In the genomic region with DNA sequence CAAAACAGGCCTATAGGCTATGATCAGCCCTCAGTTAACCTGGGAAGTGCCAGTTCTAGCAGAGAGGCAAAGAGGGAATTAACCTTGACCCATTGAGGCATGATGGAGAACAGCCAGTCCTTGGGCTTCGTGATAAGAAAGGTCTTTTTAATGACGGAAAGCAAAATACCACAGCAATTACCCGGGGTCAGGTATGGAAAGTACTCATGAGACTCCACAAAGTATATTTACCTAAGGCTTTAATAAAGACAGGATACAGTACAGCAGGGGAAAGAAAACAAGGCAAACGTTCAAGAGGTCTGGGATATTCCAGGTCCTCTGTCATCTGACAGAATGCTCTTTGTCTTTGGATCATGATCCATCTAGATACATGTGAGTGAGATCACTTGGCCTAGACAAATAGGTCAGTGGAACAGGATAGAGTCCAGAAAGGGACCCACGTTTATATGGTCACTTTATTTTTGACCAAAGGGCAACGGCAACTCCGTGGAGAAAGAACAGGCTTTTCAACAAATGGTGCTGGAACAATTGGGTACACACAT, we compare ENCODE assay signal across 1 cellular context.
A peak's percentile ranks its signal among the peaks of the same experiment; 100 is the strongest.
TF ChIP-seq lines count a peak whose summit lies in the region.

No MANE protein-coding gene starts in this region.

TF ChIP-seq in HepG2, 621 proteins besides CTCF, POLR2A, EP300 and RAD21 (continued from another document and continues in another):
- TF ChIP-seq, protein P1, sequence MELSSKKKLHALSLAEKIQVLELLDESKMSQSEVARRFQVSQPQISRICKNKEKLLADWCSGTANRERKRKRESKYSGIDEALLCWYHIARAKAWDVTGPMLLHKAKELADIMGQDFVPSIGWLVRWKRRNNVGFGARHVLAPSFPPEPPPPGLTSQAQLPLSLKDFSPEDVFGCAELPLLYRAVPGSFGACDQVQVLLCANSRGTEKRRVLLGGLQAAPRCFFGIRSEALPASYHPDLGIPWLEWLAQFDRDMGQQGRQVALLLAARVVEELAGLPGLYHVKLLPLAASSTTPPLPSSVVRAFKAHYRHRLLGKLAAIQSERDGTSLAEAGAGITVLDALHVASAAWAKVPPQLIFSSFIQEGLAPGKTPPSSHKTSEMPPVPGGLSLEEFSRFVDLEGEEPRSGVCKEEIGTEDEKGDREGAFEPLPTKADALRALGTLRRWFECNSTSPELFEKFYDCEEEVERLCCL (CRISPR knock-in tag; IDR thresholded peaks at IDR 0.05; ENCODE audit: borderline replicate concordance) = no peak; the same call in 1 of the 2 replicates
- TF ChIP-seq, protein P2, sequence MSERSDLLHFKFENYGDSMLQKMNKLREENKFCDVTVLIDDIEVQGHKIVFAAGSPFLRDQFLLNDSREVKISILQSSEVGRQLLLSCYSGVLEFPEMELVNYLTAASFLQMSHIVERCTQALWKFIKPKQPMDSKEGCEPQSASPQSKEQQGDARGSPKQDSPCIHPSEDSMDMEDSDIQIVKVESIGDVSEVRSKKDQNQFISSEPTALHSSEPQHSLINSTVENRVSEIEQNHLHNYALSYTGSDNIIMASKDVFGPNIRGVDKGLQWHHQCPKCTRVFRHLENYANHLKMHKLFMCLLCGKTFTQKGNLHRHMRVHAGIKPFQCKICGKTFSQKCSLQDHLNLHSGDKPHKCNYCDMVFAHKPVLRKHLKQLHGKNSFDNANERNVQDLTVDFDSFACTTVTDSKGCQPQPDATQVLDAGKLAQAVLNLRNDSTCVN (CRISPR knock-in tag; IDR thresholded peaks at IDR 0.05; ENCODE audit: borderline replicate concordance) = peak; percentile 100
- TF ChIP-seq, protein P3, sequence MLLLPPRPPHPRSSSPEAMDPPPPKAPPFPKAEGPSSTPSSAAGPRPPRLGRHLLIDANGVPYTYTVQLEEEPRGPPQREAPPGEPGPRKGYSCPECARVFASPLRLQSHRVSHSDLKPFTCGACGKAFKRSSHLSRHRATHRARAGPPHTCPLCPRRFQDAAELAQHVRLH (CRISPR knock-in tag; IDR thresholded peaks at IDR 0.05; ENCODE audit: borderline replicate concordance, low read depth) = no peak; the same call in 1 of the 2 replicates
- 0 out of 2 replicates have a peak, but pooled peaks have one; percentile 15 for TF ChIP-seq PHF8 (CRISPR knock-in tag; IDR thresholded peaks at IDR 0.05)
- TF ChIP-seq, protein P4, sequence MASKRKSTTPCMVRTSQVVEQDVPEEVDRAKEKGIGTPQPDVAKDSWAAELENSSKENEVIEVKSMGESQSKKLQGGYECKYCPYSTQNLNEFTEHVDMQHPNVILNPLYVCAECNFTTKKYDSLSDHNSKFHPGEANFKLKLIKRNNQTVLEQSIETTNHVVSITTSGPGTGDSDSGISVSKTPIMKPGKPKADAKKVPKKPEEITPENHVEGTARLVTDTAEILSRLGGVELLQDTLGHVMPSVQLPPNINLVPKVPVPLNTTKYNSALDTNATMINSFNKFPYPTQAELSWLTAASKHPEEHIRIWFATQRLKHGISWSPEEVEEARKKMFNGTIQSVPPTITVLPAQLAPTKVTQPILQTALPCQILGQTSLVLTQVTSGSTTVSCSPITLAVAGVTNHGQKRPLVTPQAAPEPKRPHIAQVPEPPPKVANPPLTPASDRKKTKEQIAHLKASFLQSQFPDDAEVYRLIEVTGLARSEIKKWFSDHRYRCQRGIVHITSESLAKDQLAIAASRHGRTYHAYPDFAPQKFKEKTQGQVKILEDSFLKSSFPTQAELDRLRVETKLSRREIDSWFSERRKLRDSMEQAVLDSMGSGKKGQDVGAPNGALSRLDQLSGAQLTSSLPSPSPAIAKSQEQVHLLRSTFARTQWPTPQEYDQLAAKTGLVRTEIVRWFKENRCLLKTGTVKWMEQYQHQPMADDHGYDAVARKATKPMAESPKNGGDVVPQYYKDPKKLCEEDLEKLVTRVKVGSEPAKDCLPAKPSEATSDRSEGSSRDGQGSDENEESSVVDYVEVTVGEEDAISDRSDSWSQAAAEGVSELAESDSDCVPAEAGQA (IDR thresholded peaks at IDR 0.05; ENCODE audit: low read depth) = no peak
- TF ChIP-seq, protein P4 (CRISPR knock-in tag; IDR thresholded peaks at IDR 0.05; ENCODE audit: borderline replicate concordance) = peak; percentile 85; the same call in 1 of the 2 replicates
- no peak for TF ChIP-seq ZNF343 (CRISPR knock-in tag; IDR thresholded peaks at IDR 0.05)
- peak in 1 of 2 experiments; percentile 60; a peak in 1 of 4 replicates for TF ChIP-seq KLF16 (CRISPR knock-in tag; IDR thresholded peaks at IDR 0.05)
- TF ChIP-seq ZNF782 (CRISPR knock-in tag; IDR thresholded peaks at IDR 0.05; ENCODE audit: borderline replicate concordance) = no peak
- TF ChIP-seq KDM5A (IDR thresholded peaks at IDR 0.05; ENCODE audit: borderline replicate concordance, low read length) = no peak
- TF ChIP-seq TOE1 (CRISPR knock-in tag; IDR thresholded peaks at IDR 0.05) = 0 out of 2 replicates have a peak, but pooled peaks have one; percentile 32
- TF ChIP-seq ESRRA (CRISPR knock-in tag; IDR thresholded peaks at IDR 0.05; ENCODE audit: low read depth) = peak; percentile 88
- peak; percentile 93 for TF ChIP-seq RCOR2 (CRISPR knock-in tag; IDR thresholded peaks at IDR 0.05)
- 0 out of 2 replicates have a peak, but pooled peaks have one; percentile 16 for TF ChIP-seq RBFOX2 (IDR thresholded peaks at IDR 0.05; ENCODE audit: low read depth, low read length)
- TF ChIP-seq, protein P5, sequence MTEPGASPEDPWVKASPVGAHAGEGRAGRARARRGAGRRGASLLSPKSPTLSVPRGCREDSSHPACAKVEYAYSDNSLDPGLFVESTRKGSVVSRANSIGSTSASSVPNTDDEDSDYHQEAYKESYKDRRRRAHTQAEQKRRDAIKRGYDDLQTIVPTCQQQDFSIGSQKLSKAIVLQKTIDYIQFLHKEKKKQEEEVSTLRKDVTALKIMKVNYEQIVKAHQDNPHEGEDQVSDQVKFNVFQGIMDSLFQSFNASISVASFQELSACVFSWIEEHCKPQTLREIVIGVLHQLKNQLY (CRISPR knock-in tag; IDR thresholded peaks at IDR 0.05) = peak; percentile 84
- TF ChIP-seq, protein P6, sequence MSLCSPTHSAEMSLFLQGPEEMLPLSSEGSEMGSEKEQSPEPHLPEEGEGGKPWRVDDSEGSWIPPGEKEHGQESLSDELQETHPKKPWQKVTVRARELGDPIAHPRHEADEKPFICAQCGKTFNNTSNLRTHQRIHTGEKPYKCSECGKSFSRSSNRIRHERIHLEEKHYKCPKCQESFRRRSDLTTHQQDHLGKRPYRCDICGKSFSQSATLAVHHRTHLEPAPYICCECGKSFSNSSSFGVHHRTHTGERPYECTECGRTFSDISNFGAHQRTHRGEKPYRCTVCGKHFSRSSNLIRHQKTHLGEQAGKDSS (CRISPR knock-in tag; IDR thresholded peaks at IDR 0.05; ENCODE audit: borderline replicate concordance, low read depth) = no peak
- no peak for TF ChIP-seq ZNF570 (CRISPR knock-in tag; IDR thresholded peaks at IDR 0.05; ENCODE audit: borderline replicate concordance)
- TF ChIP-seq, protein P7, sequence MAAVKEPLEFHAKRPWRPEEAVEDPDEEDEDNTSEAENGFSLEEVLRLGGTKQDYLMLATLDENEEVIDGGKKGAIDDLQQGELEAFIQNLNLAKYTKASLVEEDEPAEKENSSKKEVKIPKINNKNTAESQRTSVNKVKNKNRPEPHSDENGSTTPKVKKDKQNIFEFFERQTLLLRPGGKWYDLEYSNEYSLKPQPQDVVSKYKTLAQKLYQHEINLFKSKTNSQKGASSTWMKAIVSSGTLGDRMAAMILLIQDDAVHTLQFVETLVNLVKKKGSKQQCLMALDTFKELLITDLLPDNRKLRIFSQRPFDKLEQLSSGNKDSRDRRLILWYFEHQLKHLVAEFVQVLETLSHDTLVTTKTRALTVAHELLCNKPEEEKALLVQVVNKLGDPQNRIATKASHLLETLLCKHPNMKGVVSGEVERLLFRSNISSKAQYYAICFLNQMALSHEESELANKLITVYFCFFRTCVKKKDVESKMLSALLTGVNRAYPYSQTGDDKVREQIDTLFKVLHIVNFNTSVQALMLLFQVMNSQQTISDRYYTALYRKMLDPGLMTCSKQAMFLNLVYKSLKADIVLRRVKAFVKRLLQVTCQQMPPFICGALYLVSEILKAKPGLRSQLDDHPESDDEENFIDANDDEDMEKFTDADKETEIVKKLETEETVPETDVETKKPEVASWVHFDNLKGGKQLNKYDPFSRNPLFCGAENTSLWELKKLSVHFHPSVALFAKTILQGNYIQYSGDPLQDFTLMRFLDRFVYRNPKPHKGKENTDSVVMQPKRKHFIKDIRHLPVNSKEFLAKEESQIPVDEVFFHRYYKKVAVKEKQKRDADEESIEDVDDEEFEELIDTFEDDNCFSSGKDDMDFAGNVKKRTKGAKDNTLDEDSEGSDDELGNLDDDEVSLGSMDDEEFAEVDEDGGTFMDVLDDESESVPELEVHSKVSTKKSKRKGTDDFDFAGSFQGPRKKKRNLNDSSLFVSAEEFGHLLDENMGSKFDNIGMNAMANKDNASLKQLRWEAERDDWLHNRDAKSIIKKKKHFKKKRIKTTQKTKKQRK (IDR thresholded peaks at IDR 0.05; ENCODE audit: low read length) = no peak
- TF ChIP-seq, protein P8, sequence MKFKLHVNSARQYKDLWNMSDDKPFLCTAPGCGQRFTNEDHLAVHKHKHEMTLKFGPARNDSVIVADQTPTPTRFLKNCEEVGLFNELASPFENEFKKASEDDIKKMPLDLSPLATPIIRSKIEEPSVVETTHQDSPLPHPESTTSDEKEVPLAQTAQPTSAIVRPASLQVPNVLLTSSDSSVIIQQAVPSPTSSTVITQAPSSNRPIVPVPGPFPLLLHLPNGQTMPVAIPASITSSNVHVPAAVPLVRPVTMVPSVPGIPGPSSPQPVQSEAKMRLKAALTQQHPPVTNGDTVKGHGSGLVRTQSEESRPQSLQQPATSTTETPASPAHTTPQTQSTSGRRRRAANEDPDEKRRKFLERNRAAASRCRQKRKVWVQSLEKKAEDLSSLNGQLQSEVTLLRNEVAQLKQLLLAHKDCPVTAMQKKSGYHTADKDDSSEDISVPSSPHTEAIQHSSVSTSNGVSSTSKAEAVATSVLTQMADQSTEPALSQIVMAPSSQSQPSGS (CRISPR knock-in tag; IDR thresholded peaks at IDR 0.05) = peak; percentile 66
- TF ChIP-seq PHF20 (CRISPR knock-in tag; IDR thresholded peaks at IDR 0.05) = no peak
- TF ChIP-seq ZNF572 (CRISPR knock-in tag; IDR thresholded peaks at IDR 0.05) = no peak
- TF ChIP-seq RARA (CRISPR knock-in tag; IDR thresholded peaks at IDR 0.05) = peak; percentile 99
- no peak; the same call in 1 of the 2 replicates for TF ChIP-seq ZNF431 (CRISPR knock-in tag; IDR thresholded peaks at IDR 0.05; ENCODE audit: borderline replicate concordance, low read depth)
- TF ChIP-seq STAG1 (CRISPR knock-in tag; IDR thresholded peaks at IDR 0.05) = peak; percentile 34
- TF ChIP-seq HNRNPUL1 (IDR thresholded peaks at IDR 0.05; ENCODE audit: low read depth, low read length) = no peak
- TF ChIP-seq, protein P9, sequence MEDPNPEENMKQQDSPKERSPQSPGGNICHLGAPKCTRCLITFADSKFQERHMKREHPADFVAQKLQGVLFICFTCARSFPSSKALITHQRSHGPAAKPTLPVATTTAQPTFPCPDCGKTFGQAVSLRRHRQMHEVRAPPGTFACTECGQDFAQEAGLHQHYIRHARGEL (CRISPR knock-in tag; IDR thresholded peaks at IDR 0.05) = no peak
- TF ChIP-seq, protein P10, sequence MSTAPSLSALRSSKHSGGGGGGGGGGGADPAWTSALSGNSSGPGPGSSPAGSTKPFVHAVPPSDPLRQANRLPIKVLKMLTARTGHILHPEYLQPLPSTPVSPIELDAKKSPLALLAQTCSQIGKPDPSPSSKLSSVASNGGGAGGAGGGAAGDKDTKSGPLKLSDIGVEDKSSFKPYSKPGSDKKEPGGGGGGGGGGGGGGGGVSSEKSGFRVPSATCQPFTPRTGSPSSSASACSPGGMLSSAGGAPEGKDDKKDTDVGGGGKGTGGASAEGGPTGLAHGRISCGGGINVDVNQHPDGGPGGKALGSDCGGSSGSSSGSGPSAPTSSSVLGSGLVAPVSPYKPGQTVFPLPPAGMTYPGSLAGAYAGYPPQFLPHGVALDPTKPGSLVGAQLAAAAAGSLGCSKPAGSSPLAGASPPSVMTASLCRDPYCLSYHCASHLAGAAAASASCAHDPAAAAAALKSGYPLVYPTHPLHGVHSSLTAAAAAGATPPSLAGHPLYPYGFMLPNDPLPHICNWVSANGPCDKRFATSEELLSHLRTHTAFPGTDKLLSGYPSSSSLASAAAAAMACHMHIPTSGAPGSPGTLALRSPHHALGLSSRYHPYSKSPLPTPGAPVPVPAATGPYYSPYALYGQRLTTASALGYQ (CRISPR knock-in tag; IDR thresholded peaks at IDR 0.05) = peak; percentile 96
- no peak for TF ChIP-seq KAT2B (IDR thresholded peaks at IDR 0.05; ENCODE audit: borderline replicate concordance, low read depth, low read length)
- no peak for TF ChIP-seq IKZF4 (CRISPR knock-in tag; IDR thresholded peaks at IDR 0.05; ENCODE audit: borderline replicate concordance, low read depth, not compliant biosample characterization)
- TF ChIP-seq, protein P11, sequence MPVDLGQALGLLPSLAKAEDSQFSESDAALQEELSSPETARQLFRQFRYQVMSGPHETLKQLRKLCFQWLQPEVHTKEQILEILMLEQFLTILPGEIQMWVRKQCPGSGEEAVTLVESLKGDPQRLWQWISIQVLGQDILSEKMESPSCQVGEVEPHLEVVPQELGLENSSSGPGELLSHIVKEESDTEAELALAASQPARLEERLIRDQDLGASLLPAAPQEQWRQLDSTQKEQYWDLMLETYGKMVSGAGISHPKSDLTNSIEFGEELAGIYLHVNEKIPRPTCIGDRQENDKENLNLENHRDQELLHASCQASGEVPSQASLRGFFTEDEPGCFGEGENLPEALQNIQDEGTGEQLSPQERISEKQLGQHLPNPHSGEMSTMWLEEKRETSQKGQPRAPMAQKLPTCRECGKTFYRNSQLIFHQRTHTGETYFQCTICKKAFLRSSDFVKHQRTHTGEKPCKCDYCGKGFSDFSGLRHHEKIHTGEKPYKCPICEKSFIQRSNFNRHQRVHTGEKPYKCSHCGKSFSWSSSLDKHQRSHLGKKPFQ (CRISPR knock-in tag; IDR thresholded peaks at IDR 0.05; ENCODE audit: insufficient replicate concordance) = peak; percentile 44
- no peak for TF ChIP-seq ZNF17 (CRISPR knock-in tag; IDR thresholded peaks at IDR 0.05)
- TF ChIP-seq, protein P12, sequence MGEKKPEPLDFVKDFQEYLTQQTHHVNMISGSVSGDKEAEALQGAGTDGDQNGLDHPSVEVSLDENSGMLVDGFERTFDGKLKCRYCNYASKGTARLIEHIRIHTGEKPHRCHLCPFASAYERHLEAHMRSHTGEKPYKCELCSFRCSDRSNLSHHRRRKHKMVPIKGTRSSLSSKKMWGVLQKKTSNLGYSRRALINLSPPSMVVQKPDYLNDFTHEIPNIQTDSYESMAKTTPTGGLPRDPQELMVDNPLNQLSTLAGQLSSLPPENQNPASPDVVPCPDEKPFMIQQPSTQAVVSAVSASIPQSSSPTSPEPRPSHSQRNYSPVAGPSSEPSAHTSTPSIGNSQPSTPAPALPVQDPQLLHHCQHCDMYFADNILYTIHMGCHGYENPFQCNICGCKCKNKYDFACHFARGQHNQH (CRISPR knock-in tag; IDR thresholded peaks at IDR 0.05) = peak; percentile 68; the same call in 1 of the 2 replicates
